ENCODE assay signal across 25 cellular contexts in genomic region chr11:17141156-17141555, GRCh38.
A peak's percentile ranks its signal among the peaks of the same experiment; 100 is the strongest.
DNase-seq lines count a peak whose midpoint lies in the region; ATAC-seq, FAIRE-seq and TF ChIP-seq lines count a peak whose summit lies in the region.
"Had no signal": no experiment of that assay in that cellular context is flagged by ENCODE, and none has a peak within 500 bp of the region (broad histone marks: within the 10 kb centered on the region; RNA-seq: fewer than 3 reads in every experiment).

No MANE protein-coding gene starts in this region.

- H3K27me3 ChIP-seq in HepG2 (ENCODE audit: control insufficient read depth in 1 of 2, insufficient read depth in 2 of 2, low read length in 2 of 2) (no peaks in the 10 kb centered on the region), right lobe of liver (no peaks in the 10 kb centered on the region)
- H3K27me3 ChIP-seq: BE2C; BLaER1 treated with 17β-estradiol and CSF1 and Interleukin-3, amounts not matched to agents 10 nM and 100 nM had no signal

- no peaks in the 10 kb centered on the region for H3K27me3 Mint-ChIP-seq in central memory CD8-positive, alpha-beta T cell
- H3K27me3 Mint-ChIP-seq in nephron progenitor cell (ENCODE audit: low read depth, poor library complexity): no peaks in the 10 kb centered on the region
- H3K27me3 Mint-ChIP-seq: CD4-positive, alpha-beta T cell; CD8-positive, alpha-beta memory T cell had no signal

- ATAC-seq in HepG2: no peak
- no peak for ATAC-seq in right lobe of liver
- no peak for ATAC-seq in central memory CD8-positive, alpha-beta T cell (replicated peaks; ENCODE audit: extremely low read depth, poor library complexity, severe bottlenecking)
- ATAC-seq: A549 had no signal

- WGBS in HepG2 (ENCODE audit: low lambda C conversion rate): 84% methylated on average over 5 of the region's 5 CpGs
- 90% methylated on average over 5 of the region's 5 CpGs for WGBS in right lobe of liver (ENCODE audit: insufficient coverage, low coverage, low lambda C conversion rate, missing lambda C conversion rate)

- no peak for TF ChIP-seq POLR2A in HepG2 (IDR thresholded peaks at IDR 0.05; ENCODE audit: insufficient read depth in 1 of 2, low read depth in 2 of 2, low read length in 2 of 2)
- TF ChIP-seq POLR2A in right lobe of liver (IDR thresholded peaks at IDR 0.05): no peak

- H4K20me1 ChIP-seq in HepG2 (ENCODE audit: insufficient read depth, low read length): peaks cover 4% of the 10 kb centered on the region; the same call in 1 of the 2 replicates
- H4K20me1 ChIP-seq: BLaER1 treated with 17β-estradiol and CSF1 and Interleukin-3, amounts not matched to agents 10 nM and 100 nM had no signal

- H2AFZ ChIP-seq in HepG2 (ENCODE audit: low read length): no peak overlapping the region

- H3K9me3 Mint-ChIP-seq in central memory CD8-positive, alpha-beta T cell: no peaks in the 10 kb centered on the region
- no peaks in the 10 kb centered on the region for H3K9me3 Mint-ChIP-seq in nephron progenitor cell
- H3K9me3 Mint-ChIP-seq: CD14-positive monocyte; CD4-positive, alpha-beta T cell; CD8-positive, alpha-beta memory T cell; HFFc6 had no signal

- H3K4me3 ChIP-seq in HepG2 (replicated peaks in 1 of 3; ENCODE audit: insufficient read depth in 1 of 3, low read depth in 2 of 3, low read length in 3 of 3) (no peak overlapping the region), right lobe of liver (no peak overlapping the region)
- H3K4me3 ChIP-seq: A549; BLaER1 treated with 17β-estradiol and CSF1 and Interleukin-3, amounts not matched to agents 10 nM and 100 nM; HAP-1 had no signal

- H3K9me3 ChIP-seq in HepG2 (ENCODE audit: low read length) (no peaks in the 10 kb centered on the region), right lobe of liver (no peaks in the 10 kb centered on the region)
- H3K9me3 ChIP-seq: A549; BE2C; BLaER1 treated with 17β-estradiol and CSF1 and Interleukin-3, amounts not matched to agents 10 nM and 100 nM; HAP-1 had no signal

- no TSS peak for BruUV-seq in HepG2 (replicated peaks; lab: Mats Ljungman, UMichigan)

- CTCF ChIA-PET in HepG2 (lab: Yijun Ruan, JAX; ENCODE audit: low intra/inter-chr PET ratio, low total read pairs): no interaction called here

- peaks cover 19% of the 10 kb centered on the region for H3K36me3 Mint-ChIP-seq in central memory CD8-positive, alpha-beta T cell (ENCODE audit: insufficient read depth)
- peaks cover 76% of the 10 kb centered on the region for H3K36me3 Mint-ChIP-seq in nephron progenitor cell (ENCODE audit: low read depth)

- DNase-seq in HepG2 (ENCODE audit: low spot score) (no peak), right lobe of liver (no peak), nephron progenitor cell (no peak)
- no peak for DNase-seq in central memory CD8-positive, alpha-beta T cell (ENCODE audit: low spot score in 2 of 2)
- DNase-seq in activated CD4-positive, alpha-beta T cell treated with anti-CD3 and anti-CD28 coated beads for 48 hours: no peak
- no peak for DNase-seq in stimulated activated CD4-positive, alpha-beta T cell treated with anti-CD3 and anti-CD28 coated beads, Interleukin-4, amount 100 ng/mL, for 1 hour
- DNase-seq: 8988T; ACHN; AML-193; BE2C; CD4-positive, alpha-beta T cell; CD8-positive, alpha-beta memory T cell; DMS 273 treated with DMSO at 0.1 percent for 48 hours; DMS79; EL; GF-D8; GOT3; HFFc6 had no signal

- no peak for TF ChIP-seq CTCF in HepG2 (CRISPR knock-in tag; IDR thresholded peaks at IDR 0.05)
- no peak for TF ChIP-seq CTCF in right lobe of liver (IDR thresholded peaks at IDR 0.05)
- TF ChIP-seq CTCF in nephron progenitor cell (IDR thresholded peaks at IDR 0.05): no peak

- H3K4me2 ChIP-seq in HepG2 (ENCODE audit: low read depth, low read length): no peak overlapping the region
- H3K4me2 ChIP-seq: A549; BLaER1 treated with 17β-estradiol and CSF1 and Interleukin-3, amounts not matched to agents 10 nM and 100 nM had no signal

- peak overlapping the region; percentile 43 for H3K27ac Mint-ChIP-seq in central memory CD8-positive, alpha-beta T cell (ENCODE audit: low read depth)
- peak overlapping the region; percentile 76 for H3K27ac Mint-ChIP-seq in nephron progenitor cell
- H3K27ac Mint-ChIP-seq: CD14-positive monocyte; CD4-positive, alpha-beta T cell; HFFc6 had no signal

- peaks cover 9 to 39% of the 10 kb centered on the region in 2 experiments for H3K36me3 ChIP-seq in HepG2 (replicated peaks in 1 of 2; ENCODE audit: control insufficient read depth in 1 of 2, insufficient read depth in 2 of 2, low read length in 2 of 2)
- peaks cover 0 to 18% (median 5%) of the 10 kb centered on the region in 4 donors for H3K36me3 ChIP-seq in right lobe of liver
- H3K36me3 ChIP-seq: BE2C had no signal

- no peaks in the 10 kb centered on the region for H3K4me1 Mint-ChIP-seq in central memory CD8-positive, alpha-beta T cell
- peaks cover 11% of the 10 kb centered on the region for H3K4me1 Mint-ChIP-seq in nephron progenitor cell
- H3K4me1 Mint-ChIP-seq: CD14-positive monocyte; CD8-positive, alpha-beta memory T cell had no signal

- H3K4me3 Mint-ChIP-seq in central memory CD8-positive, alpha-beta T cell: no peak overlapping the region
- H3K4me3 Mint-ChIP-seq in nephron progenitor cell: no peak overlapping the region
- H3K4me3 Mint-ChIP-seq: CD14-positive monocyte; CD4-positive, alpha-beta T cell; CD8-positive, alpha-beta memory T cell; HFFc6 had no signal

- H3K4me1 ChIP-seq in HepG2 (ENCODE audit: insufficient read depth, low read length) (peaks cover 20% of the 10 kb centered on the region), right lobe of liver (no peaks in the 10 kb centered on the region)
- H3K4me1 ChIP-seq: A549, BE2C had no signal

- in situ Hi-C loops in HepG2 (cut with HindIII; ENCODE audit: extremely low pct_ligation_motif_present, low pct_unique_long_range_greater_than_20kb): no loop called here

- no peak overlapping the region for H3K9ac ChIP-seq in HepG2 (ENCODE audit: insufficient read depth, low read depth, low read length)
- H3K9ac ChIP-seq: BLaER1 treated with 17β-estradiol and CSF1 and Interleukin-3, amounts not matched to agents 10 nM and 100 nM had no signal

- no peak for TF ChIP-seq RAD21 in HepG2 (CRISPR knock-in tag; IDR thresholded peaks at IDR 0.05)

- H3K79me2 ChIP-seq in HepG2 (ENCODE audit: insufficient read depth, low read length): no peaks in the 10 kb centered on the region

- TF ChIP-seq EP300 in HepG2 (IDR thresholded peaks at IDR 0.05; ENCODE audit: low read depth in 2 of 2, low read length in 2 of 2): no peak
- no peak for TF ChIP-seq EP300 in HepG2 (CRISPR knock-in tag; IDR thresholded peaks at IDR 0.05; ENCODE audit: borderline replicate concordance)

- intact Hi-C loops in HepG2 (cut with micrococcal nuclease; ENCODE audit: unreplicated experiment) (no loop called here), right lobe of liver (cut with DNase I) (no loop called here)

- no peak overlapping the region for H3K27ac ChIP-seq in HepG2 (ENCODE audit: extremely low read length, insufficient read depth, low read length)
- no peak overlapping the region for H3K27ac ChIP-seq in right lobe of liver
- H3K27ac ChIP-seq: A549; BLaER1 treated with 17β-estradiol and CSF1 and Interleukin-3, amounts not matched to agents 10 nM and 100 nM had no signal

- POLR2A ChIA-PET in HepG2 (lab: Yijun Ruan, JAX): no interaction called here

- no peak for FAIRE-seq in HepG2 (lab: Jason Lieb, UNC)
- FAIRE-seq: A549, D721Med, GM12891, H54 had no signal

TF ChIP-seq in HepG2, 621 proteins besides CTCF, POLR2A, EP300 and RAD21:
- TF ChIP-seq ZNF710 (CRISPR knock-in tag; IDR thresholded peaks at IDR 0.05; ENCODE audit: borderline replicate concordance): peak; percentile 1; the same call in 1 of the 2 replicates
- no peak for TF ChIP-seq HMGXB3 (CRISPR knock-in tag; IDR thresholded peaks at IDR 0.05; ENCODE audit: borderline replicate concordance)
